In genomic region chr18:31097666-31098065, GRCh38 we compare ENCODE assay signal across 17 cellular contexts. TPM values are rescaled to one million over a fixed set of nuclear protein-coding genes. Genes with fewer than 3 reads are reported as not detected.
DNase-seq lines count a peak whose midpoint lies in the region; ATAC-seq and TF ChIP-seq lines count a peak whose summit lies in the region.
"Had no signal": no experiment of that assay in that cellular context is flagged by ENCODE, and none has a peak within 500 bp of the region (broad histone marks: within the 10 kb centered on the region; RNA-seq: fewer than 3 reads in every experiment).

No MANE protein-coding gene starts in this region.

- H2AFZ ChIP-seq in Karpas-422 (ENCODE audit: low read length) = no peak overlapping the region
- H2AFZ ChIP-seq: GM23338 had no signal

- POLR2A ChIA-PET in HEK293T (lab: Yijun Ruan, JAX) = interaction anchor here (8.6 kb wide), 1 partner anchor 55 kb away, joined by 62 read pairs; the partner anchor contains the start of gene DSC3

- ATAC-seq in foreskin keratinocyte = no peak
- ATAC-seq in GM21381 (IDR thresholded peaks at IDR 0.05; ENCODE audit: unreplicated experiment) = no peak
- ATAC-seq: A549, GM23338 had no signal

- TF ChIP-seq CTCF in foreskin keratinocyte (conservative IDR thresholded peaks at IDR 0.05) (no peak), type B pancreatic cell (conservative IDR thresholded peaks at IDR 0.05) (no peak)

- CTCF ChIA-PET in HEK293T (lab: Yijun Ruan, JAX) = interaction anchor here (0.7 kb wide), 2 partner anchors 86 to 259 kb away, joined by 3 to 4 read pairs; no protein-coding TSS in a partner anchor

- no peak overlapping the region for H3K4me3 ChIP-seq in SK-N-MC
- no peak overlapping the region for H3K4me3 ChIP-seq in Karpas-422 (ENCODE audit: low read length)
- H3K4me3 ChIP-seq: A549, GM23338 had no signal

- peaks cover 20% of the 10 kb centered on the region for H3K4me1 ChIP-seq in foreskin keratinocyte
- H3K4me1 ChIP-seq in Karpas-422 (ENCODE audit: low read length) = no peaks in the 10 kb centered on the region; the same call in 1 of the 2 replicates
- H3K4me1 ChIP-seq: A549, BE2C had no signal

- H3K9ac ChIP-seq in SK-N-MC (ENCODE audit: insufficient read length) (no peak overlapping the region), Karpas-422 (ENCODE audit: low read length) (no peak overlapping the region)

- DNase-seq in HEK293T (ENCODE audit: extremely low spot score) (no peak), SK-N-MC (ENCODE audit: low read depth, low spot score) (peak; percentile 16), foreskin keratinocyte (no peak), type B pancreatic cell (ENCODE audit: extremely low spot score, unreplicated experiment) (no peak), Karpas-422 (no peak), NCI-H2227 (lab: John Stamatoyannopoulos, UW; ENCODE audit: unreplicated experiment) (no peak)
- DNase-seq: BE2C; CD4-positive, alpha-beta memory T cell; DMS153; DND-41; GF-D8; H9 had no signal

- H3K36me3 ChIP-seq in SK-N-MC (ENCODE audit: insufficient read depth, low read length) = no peaks in the 10 kb centered on the region
- H3K36me3 ChIP-seq in Karpas-422 (ENCODE audit: insufficient read depth, low read length) = no peaks in the 10 kb centered on the region
- H3K36me3 ChIP-seq: BE2C had no signal

- H3K27ac ChIP-seq in SK-N-MC (no peak overlapping the region), foreskin keratinocyte (peak overlapping the region; percentile 1), Karpas-422 (ENCODE audit: low read length) (no peak overlapping the region)
- H3K27ac ChIP-seq: A549, C4-2B had no signal

- peaks cover 31% of the 10 kb centered on the region for H3K36me3 Mint-ChIP-seq in type B pancreatic cell
- H3K36me3 Mint-ChIP-seq: CD4-positive, alpha-beta memory T cell had no signal

- no peaks in the 10 kb centered on the region for H3K9me2 ChIP-seq in Karpas-422 (replicated peaks; ENCODE audit: insufficient read depth, low read length)

- H3K9me3 Mint-ChIP-seq in type B pancreatic cell = peaks cover 4% of the 10 kb centered on the region
- H3K9me3 Mint-ChIP-seq: GM23338 had no signal

- H3K27me3 Mint-ChIP-seq in type B pancreatic cell = no peaks in the 10 kb centered on the region

- no peaks in the 10 kb centered on the region for H4K20me1 ChIP-seq in Karpas-422 (ENCODE audit: insufficient read depth, low read depth, low read length)

- peaks cover 15% of the 10 kb centered on the region for H3K4me1 Mint-ChIP-seq in type B pancreatic cell (ENCODE audit: unreplicated experiment)
- H3K4me1 Mint-ChIP-seq: CD4-positive, alpha-beta memory T cell had no signal

- H3K9me3 ChIP-seq in SK-N-MC (ENCODE audit: low read depth, low read length) (no peaks in the 10 kb centered on the region), Karpas-422 (ENCODE audit: low read length) (no peaks in the 10 kb centered on the region)
- H3K9me3 ChIP-seq: A549, BE2C had no signal

- H3K27me3 ChIP-seq in foreskin keratinocyte (no peaks in the 10 kb centered on the region), Karpas-422 (ENCODE audit: low read length) (no peaks in the 10 kb centered on the region)

- H3K27ac Mint-ChIP-seq in type B pancreatic cell = no peak overlapping the region
- H3K27ac Mint-ChIP-seq: CD4-positive, alpha-beta memory T cell; GM23338; H9 had no signal

- peak overlapping the region; percentile 4 for H3K4me3 Mint-ChIP-seq in type B pancreatic cell
- H3K4me3 Mint-ChIP-seq: CD4-positive, alpha-beta memory T cell; GM23338; H9 had no signal

- H3K4me2 ChIP-seq in Karpas-422 (ENCODE audit: low read depth, low read length, poor library complexity, severe bottlenecking) = no peak overlapping the region
- H3K4me2 ChIP-seq: A549, GM23338 had no signal

- no peaks in the 10 kb centered on the region for H3K79me2 ChIP-seq in Karpas-422 (ENCODE audit: low read length)

TF ChIP-seq in HEK293T, 16 proteins besides CTCF, POLR2A, EP300 and RAD21:
- no peak for TF ChIP-seq FOXK2 (IDR thresholded peaks at IDR 0.05)
- TF ChIP-seq PKNOX1 (IDR thresholded peaks at IDR 0.05) = peak; percentile 34; the same call in 1 of the 2 replicates
TF ChIP-seq in HEK293T: peak in this region for 1.

RNA-seq across cellular contexts. Expression of gene DSC2, which starts 4.6 kb away (rescaled TPM):
- 31.4 and 31.5 TPM in 2 replicates for total RNA-seq in foreskin keratinocyte
- 6.6 and 7.3 TPM in 2 replicates for polyA plus RNA-seq in foreskin keratinocyte
- total RNA-seq in type B pancreatic cell (ENCODE audit: low replicate concordance) = 85.4 and 352 TPM in 2 replicates
- total RNA-seq in Karpas-422 (2014; rRNA removed; shearing (Covaris generic); ENCODE audit: low replicate concordance) = not detected in 2 replicates
- total RNA-seq: CD4-positive, alpha-beta memory T cell had no signal
- polyA plus RNA-seq: AG04450; CD4-positive, alpha-beta memory T cell had no signal

RNA-seq across cellular contexts. Expression of gene DSC3, which starts 55.1 kb away (rescaled TPM):
- total RNA-seq in foreskin keratinocyte (136 and 140 TPM in 2 replicates), type B pancreatic cell (ENCODE audit: low replicate concordance) (67.7 and 306 TPM in 2 replicates)
- 23.4 and 27.8 TPM in 2 replicates for polyA plus RNA-seq in foreskin keratinocyte
- total RNA-seq in Karpas-422 (2014; rRNA removed; shearing (Covaris generic); ENCODE audit: low replicate concordance) = 0.04 and 0.22 TPM in 2 replicates
- total RNA-seq: CD4-positive, alpha-beta memory T cell had no signal
- polyA plus RNA-seq: CD4-positive, alpha-beta memory T cell had no signal

Comparison
In these comparisons a context has a peak if more than half of its experiments do, and no peak if none do; other contexts are left out.
1. RNA of gene DSC2, which starts 4.6 kb away (total RNA-seq): 85.4 to 352 TPM in type B pancreatic cell and 31.4 to 31.5 TPM in foreskin keratinocyte; not detected in Karpas-422; every median in the first group is over 10 times any median in the second.
2. RNA of gene DSC3, which starts 55.1 kb away (total RNA-seq): 136 to 140 TPM in foreskin keratinocyte and 67.7 to 306 TPM in type B pancreatic cell; 0.04 to 0.22 TPM in Karpas-422; every median in the first group is over 10 times any median in the second.